In the genomic region with DNA sequence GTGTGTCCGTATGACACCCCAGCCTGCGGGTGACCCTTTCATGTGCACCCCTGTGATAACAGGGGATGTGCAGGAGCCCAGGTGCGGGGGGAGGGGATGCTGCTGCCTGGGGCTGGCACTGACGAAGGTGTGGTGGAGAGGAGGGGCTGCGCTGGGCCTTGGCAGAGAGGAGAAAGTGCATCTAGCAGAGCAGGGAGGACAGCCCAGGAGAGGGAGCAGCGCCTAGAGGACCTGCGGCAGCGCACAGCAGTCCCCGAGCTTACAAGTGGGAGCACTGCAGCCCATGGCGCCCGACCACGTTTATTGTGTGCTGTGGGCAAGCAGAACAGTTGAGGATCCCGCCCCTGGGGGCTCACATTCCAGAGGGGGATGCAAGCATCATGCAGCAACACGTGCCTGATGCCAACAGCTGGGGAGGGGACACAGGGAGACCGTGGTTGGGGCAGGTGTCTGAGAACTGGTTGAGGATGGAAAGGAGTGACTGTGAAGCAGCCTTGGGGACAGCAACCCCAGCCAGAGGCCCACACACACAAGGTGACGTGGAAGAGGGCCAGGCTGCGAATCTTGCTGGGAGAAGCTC, we compare ENCODE assay signal across 21 cellular contexts. TPM values are rescaled to one million over a fixed set of nuclear protein-coding genes. Genes with fewer than 3 reads are reported as not detected.
"Had no signal": no experiment of that assay in that cellular context is flagged by ENCODE, and none has a peak within 500 bp of the region (broad histone marks: within the 10 kb centered on the region; RNA-seq: fewer than 3 reads in every experiment).

No MANE protein-coding gene starts in this region.

- FAIRE-seq: islet of Langerhans, small intestine, TTC549 had no signal

- H3K36me3 Mint-ChIP-seq: activated naive CD8-positive, alpha-beta T cell treated with anti-CD3 and anti-CD28 coated beads for 36 hours; brain had no signal

- H3K4me1 ChIP-seq: esophagus muscularis mucosa, left ventricle myocardium inferior had no signal

- H3K27ac ChIP-seq: coronary artery, esophagus muscularis mucosa, left ventricle myocardium inferior had no signal

- H3K4me3 ChIP-seq: coronary artery, esophagus muscularis mucosa, left ventricle myocardium inferior, mucosa of descending colon had no signal

- H3K4me3 Mint-ChIP-seq: activated naive CD8-positive, alpha-beta T cell treated with anti-CD3 and anti-CD28 coated beads for 36 hours; activated T-cell treated with anti-CD3 and anti-CD28 coated beads, Interleukin-2, amount 50 U/mL, for 4 hours; naive thymus-derived CD4-positive, alpha-beta T cell; stimulated activated naive CD8-positive, alpha-beta T cell treated with anti-CD3 and anti-CD28 coated beads, Interleukin-15, amount 100 ng/mL, for 72 hours had no signal

- H3K27ac Mint-ChIP-seq: activated naive CD8-positive, alpha-beta T cell treated with anti-CD3 and anti-CD28 coated beads for 36 hours had no signal

- DNase-seq: activated CD4-positive, CD25-positive, alpha-beta regulatory T cell; activated gamma-delta T cell treated with Interleukin-2 at 50 U/mL for 16 hours; activated naive CD8-positive, alpha-beta T cell treated with anti-CD3 and anti-CD28 coated beads for 36 hours; activated T-cell treated with anti-CD3 and anti-CD28 coated beads, Interleukin-2, amount 50 U/mL, for 4 hours; central memory CD4-positive, alpha-beta T cell; left ventricle myocardium inferior; mucosa of descending colon; naive thymus-derived CD4-positive, alpha-beta T cell; posterior cingulate gyrus; right cardiac atrium; small intestine; stimulated activated CD4-positive, alpha-beta T cell treated with anti-CD3 and anti-CD28 coated beads, Interleukin-4, amount 100 ng/mL, for 24 hours; stimulated activated naive CD8-positive, alpha-beta T cell treated with anti-CD3 and anti-CD28 coated beads, Interleukin-15, amount 100 ng/mL, for 72 hours; T-helper 2 cell had no signal

- H3K36me3 ChIP-seq: esophagus muscularis mucosa, left ventricle myocardium inferior had no signal

- H3K9me3 Mint-ChIP-seq: activated T-cell treated with anti-CD3 and anti-CD28 coated beads, Interleukin-2, amount 50 U/mL, for 4 hours had no signal

- H3K9me3 ChIP-seq: esophagus muscularis mucosa, left ventricle myocardium inferior, mucosa of descending colon had no signal

- ATAC-seq: activated T-cell treated with anti-CD3 and anti-CD28 coated beads, Interleukin-2, amount 50 U/mL, for 4 hours; mucosa of descending colon; naive thymus-derived CD4-positive, alpha-beta T cell; stimulated activated naive CD8-positive, alpha-beta T cell treated with anti-CD3 and anti-CD28 coated beads, Interleukin-15, amount 100 ng/mL, for 72 hours had no signal

RNA-seq across cellular contexts. Expression of a gene that starts 56.1 kb away (rescaled TPM):
- total RNA-seq: activated naive CD8-positive, alpha-beta T cell treated with anti-CD3 and anti-CD28 coated beads for 36 hours; esophagus muscularis mucosa; left ventricle myocardium inferior; naive thymus-derived CD4-positive, alpha-beta T cell; right cardiac atrium; temporal lobe; urinary bladder had no signal
- polyA plus RNA-seq: naive thymus-derived CD4-positive, alpha-beta T cell; right cardiac atrium; small intestine; urinary bladder had no signal
